In the genomic region with DNA sequence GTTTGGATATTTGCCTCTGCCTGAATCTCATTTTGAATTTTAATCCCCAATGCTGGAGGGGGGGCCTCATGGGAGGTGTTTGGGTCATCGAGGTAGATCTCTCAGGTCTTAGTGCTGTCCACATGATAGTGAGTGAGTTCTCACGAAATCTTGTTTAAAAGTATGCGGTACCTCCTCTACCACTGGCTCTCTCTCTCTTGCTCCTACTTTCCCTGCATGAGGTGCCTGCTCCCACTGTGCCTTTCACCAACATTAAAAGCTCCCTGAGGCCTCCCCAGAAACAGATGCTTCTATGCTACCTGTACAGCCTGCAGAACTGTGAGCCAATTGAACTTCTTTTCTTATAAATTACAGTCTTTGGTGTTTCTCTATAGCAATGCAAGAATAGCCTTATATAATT, we compare ENCODE assay signal across 1 cellular context.
TF ChIP-seq lines count a peak whose summit lies in the region.

No MANE protein-coding gene starts in this region.

TF ChIP-seq in GM23338, 12 proteins besides CTCF, POLR2A, EP300 and RAD21 (continued from another document):
- TF ChIP-seq, protein P1, sequence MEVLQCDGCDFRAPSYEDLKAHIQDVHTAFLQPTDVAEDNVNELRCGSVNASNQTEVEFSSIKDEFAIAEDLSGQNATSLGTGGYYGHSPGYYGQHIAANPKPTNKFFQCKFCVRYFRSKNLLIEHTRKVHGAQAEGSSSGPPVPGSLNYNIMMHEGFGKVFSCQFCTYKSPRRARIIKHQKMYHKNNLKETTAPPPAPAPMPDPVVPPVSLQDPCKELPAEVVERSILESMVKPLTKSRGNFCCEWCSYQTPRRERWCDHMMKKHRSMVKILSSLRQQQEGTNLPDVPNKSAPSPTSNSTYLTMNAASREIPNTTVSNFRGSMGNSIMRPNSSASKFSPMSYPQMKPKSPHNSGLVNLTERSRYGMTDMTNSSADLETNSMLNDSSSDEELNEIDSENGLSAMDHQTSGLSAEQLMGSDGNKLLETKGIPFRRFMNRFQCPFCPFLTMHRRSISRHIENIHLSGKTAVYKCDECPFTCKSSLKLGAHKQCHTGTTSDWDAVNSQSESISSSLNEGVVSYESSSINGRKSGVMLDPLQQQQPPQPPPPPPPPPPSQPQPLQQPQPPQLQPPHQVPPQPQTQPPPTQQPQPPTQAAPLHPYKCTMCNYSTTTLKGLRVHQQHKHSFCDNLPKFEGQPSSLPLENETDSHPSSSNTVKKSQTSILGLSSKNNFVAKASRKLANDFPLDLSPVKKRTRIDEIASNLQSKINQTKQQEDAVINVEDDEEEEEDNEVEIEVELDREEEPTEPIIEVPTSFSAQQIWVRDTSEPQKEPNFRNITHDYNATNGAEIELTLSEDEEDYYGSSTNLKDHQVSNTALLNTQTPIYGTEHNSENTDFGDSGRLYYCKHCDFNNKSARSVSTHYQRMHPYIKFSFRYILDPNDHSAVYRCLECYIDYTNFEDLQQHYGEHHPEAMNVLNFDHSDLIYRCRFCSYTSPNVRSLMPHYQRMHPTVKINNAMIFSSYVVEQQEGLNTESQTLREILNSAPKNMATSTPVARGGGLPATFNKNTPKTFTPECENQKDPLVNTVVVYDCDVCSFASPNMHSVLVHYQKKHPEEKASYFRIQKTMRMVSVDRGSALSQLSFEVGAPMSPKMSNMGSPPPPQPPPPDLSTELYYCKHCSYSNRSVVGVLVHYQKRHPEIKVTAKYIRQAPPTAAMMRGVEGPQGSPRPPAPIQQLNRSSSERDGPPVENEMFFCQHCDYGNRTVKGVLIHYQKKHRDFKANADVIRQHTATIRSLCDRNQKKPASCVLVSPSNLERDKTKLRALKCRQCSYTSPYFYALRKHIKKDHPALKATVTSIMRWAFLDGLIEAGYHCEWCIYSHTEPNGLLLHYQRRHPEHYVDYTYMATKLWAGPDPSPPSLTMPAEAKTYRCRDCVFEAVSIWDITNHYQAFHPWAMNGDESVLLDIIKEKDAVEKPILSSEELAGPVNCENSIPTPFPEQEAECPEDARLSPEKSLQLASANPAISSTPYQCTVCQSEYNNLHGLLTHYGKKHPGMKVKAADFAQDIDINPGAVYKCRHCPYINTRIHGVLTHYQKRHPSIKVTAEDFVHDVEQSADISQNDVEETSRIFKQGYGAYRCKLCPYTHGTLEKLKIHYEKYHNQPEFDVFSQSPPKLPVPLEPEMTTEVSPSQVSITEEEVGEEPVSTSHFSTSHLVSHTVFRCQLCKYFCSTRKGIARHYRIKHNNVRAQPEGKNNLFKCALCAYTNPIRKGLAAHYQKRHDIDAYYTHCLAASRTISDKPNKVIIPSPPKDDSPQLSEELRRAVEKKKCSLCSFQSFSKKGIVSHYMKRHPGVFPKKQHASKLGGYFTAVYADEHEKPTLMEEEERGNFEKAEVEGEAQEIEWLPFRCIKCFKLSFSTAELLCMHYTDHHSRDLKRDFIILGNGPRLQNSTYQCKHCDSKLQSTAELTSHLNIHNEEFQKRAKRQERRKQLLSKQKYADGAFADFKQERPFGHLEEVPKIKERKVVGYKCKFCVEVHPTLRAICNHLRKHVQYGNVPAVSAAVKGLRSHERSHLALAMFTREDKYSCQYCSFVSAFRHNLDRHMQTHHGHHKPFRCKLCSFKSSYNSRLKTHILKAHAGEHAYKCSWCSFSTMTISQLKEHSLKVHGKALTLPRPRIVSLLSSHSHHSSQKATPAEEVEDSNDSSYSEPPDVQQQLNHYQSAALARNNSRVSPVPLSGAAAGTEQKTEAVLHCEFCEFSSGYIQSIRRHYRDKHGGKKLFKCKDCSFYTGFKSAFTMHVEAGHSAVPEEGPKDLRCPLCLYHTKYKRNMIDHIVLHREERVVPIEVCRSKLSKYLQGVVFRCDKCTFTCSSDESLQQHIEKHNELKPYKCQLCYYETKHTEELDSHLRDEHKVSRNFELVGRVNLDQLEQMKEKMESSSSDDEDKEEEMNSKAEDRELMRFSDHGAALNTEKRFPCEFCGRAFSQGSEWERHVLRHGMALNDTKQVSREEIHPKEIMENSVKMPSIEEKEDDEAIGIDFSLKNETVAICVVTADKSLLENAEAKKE (CRISPR knock-in tag; IDR thresholded peaks at IDR 0.05), result no peak
- TF ChIP-seq EZH2 (IDR thresholded peaks at IDR 0.05; ENCODE audit: low read depth, unreplicated experiment) (no peak), JUNB (IDR thresholded peaks at IDR 0.05; ENCODE audit: unreplicated experiment) (no peak), NANOG (IDR thresholded peaks at IDR 0.05; ENCODE audit: borderline replicate concordance) (no peak), EZH2phosphoT487 (IDR thresholded peaks at IDR 0.05; ENCODE audit: unreplicated experiment) (no peak), STAT1 (IDR thresholded peaks at IDR 0.05; ENCODE audit: unreplicated experiment) (no peak), CREB1 (CRISPR knock-in tag; IDR thresholded peaks at IDR 0.05; ENCODE audit: low read depth) (no peak), ZNF331 (CRISPR knock-in tag; IDR thresholded peaks at IDR 0.05; ENCODE audit: low read depth) (no peak), ZNF114 (CRISPR knock-in tag; IDR thresholded peaks at IDR 0.05) (no peak)
- TF ChIP-seq, protein P2, sequence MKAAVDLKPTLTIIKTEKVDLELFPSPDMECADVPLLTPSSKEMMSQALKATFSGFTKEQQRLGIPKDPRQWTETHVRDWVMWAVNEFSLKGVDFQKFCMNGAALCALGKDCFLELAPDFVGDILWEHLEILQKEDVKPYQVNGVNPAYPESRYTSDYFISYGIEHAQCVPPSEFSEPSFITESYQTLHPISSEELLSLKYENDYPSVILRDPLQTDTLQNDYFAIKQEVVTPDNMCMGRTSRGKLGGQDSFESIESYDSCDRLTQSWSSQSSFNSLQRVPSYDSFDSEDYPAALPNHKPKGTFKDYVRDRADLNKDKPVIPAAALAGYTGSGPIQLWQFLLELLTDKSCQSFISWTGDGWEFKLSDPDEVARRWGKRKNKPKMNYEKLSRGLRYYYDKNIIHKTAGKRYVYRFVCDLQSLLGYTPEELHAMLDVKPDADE (IDR thresholded peaks at IDR 0.05), result no peak
- TF ChIP-seq, protein P3, sequence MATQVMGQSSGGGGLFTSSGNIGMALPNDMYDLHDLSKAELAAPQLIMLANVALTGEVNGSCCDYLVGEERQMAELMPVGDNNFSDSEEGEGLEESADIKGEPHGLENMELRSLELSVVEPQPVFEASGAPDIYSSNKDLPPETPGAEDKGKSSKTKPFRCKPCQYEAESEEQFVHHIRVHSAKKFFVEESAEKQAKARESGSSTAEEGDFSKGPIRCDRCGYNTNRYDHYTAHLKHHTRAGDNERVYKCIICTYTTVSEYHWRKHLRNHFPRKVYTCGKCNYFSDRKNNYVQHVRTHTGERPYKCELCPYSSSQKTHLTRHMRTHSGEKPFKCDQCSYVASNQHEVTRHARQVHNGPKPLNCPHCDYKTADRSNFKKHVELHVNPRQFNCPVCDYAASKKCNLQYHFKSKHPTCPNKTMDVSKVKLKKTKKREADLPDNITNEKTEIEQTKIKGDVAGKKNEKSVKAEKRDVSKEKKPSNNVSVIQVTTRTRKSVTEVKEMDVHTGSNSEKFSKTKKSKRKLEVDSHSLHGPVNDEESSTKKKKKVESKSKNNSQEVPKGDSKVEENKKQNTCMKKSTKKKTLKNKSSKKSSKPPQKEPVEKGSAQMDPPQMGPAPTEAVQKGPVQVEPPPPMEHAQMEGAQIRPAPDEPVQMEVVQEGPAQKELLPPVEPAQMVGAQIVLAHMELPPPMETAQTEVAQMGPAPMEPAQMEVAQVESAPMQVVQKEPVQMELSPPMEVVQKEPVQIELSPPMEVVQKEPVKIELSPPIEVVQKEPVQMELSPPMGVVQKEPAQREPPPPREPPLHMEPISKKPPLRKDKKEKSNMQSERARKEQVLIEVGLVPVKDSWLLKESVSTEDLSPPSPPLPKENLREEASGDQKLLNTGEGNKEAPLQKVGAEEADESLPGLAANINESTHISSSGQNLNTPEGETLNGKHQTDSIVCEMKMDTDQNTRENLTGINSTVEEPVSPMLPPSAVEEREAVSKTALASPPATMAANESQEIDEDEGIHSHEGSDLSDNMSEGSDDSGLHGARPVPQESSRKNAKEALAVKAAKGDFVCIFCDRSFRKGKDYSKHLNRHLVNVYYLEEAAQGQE (IDR thresholded peaks at IDR 0.05; ENCODE audit: unreplicated experiment), result no peak
